Comparison of ENCODE assay signal across 8 cellular contexts in the genomic region with DNA sequence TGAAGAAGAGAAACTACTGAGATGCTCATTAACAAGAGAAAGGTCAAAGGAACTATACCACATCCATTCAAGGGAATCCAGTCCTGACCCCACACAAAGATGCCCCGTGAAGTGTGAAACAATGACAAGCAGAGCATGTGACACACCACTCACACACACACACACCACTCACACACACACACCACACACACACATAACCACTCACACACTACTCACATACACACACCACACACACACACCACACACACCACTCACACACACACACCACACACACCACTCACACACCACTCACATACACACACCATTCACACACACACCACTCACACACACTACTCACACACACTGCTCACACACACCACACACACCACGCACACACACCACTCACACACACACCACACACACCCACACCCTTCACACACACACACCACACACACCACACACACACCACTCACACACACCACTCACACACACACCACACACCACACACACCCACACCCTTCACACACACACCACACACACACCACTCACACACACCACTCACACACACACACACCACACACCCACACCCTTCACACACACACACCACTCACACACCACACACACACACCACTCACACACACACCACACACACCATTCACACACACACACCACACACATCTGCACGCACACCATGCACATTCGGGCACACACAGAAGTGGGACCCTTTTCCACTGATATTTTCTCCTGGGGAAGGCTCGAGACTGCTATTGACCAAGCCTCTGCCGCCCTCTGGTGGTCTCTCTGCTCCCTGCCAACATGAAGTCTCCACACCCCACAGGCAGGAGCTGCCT. TPM values are rescaled to one million over a fixed set of nuclear protein-coding genes. Genes with fewer than 3 reads are reported as not detected.
DNase-seq lines count a peak whose midpoint lies in the region; TF ChIP-seq lines count a peak whose summit lies in the region.

No MANE protein-coding gene starts in this region.

- intact Hi-C loops in stomach (cut with DNase I; ENCODE audit: low total_unique reads) = loop anchor here (5.0 kb wide), 1 partner anchor 177 kb away; no protein-coding TSS in a partner anchor

- H3K14ac ChIP-seq in neuronal stem cell (ENCODE audit: low read length) = peak overlapping the region; percentile 97

- CTCF ChIA-PET in RWPE1 (lab: Yijun Ruan, JAX) = interaction anchor here (0.5 to 2.8 kb wide), 14 partner anchors 10 to 189 kb away, joined by 3 to 39 read pairs (median 3); no protein-coding TSS in a partner anchor

- no peak for TF ChIP-seq POLR2A in stomach (IDR thresholded peaks at IDR 0.05)

- no peak overlapping the region for H2BK5ac ChIP-seq in neuronal stem cell (ENCODE audit: low read length)

- TF ChIP-seq EP300 in stomach (IDR thresholded peaks at IDR 0.05) = no peak

- peak overlapping the region; percentile 68 for H4K91ac ChIP-seq in neuronal stem cell (ENCODE audit: low read depth, low read length, poor library complexity)

- H3K27me3 ChIP-seq in neuronal stem cell (ENCODE audit: control insufficient read depth in 3 of 3, insufficient read depth in 3 of 3, low read depth in 1 of 3, low read length in 3 of 3) (peaks cover 0 to 19% (median 3%) of the 10 kb centered on the region in 3 experiments), stomach (no peaks in the 10 kb centered on the region)

- peaks cover 6 to 9% of the 10 kb centered on the region in 2 donors for H3K4me1 ChIP-seq in neuronal stem cell (ENCODE audit: control insufficient read depth in 2 of 2, insufficient read depth in 1 of 2, low read depth in 1 of 2, low read length in 2 of 2)
- H3K4me1 ChIP-seq in stomach = peaks cover 0 to 17% (median 16%) of the 10 kb centered on the region in 4 donors

- WGBS in neuronal stem cell (ENCODE audit: extremely low coverage in 2 of 2, insufficient read length in 2 of 2, insufficient replicate concordance in 1 of 2), 2 donors = 100% methylated on average over 1 of the region's 6 CpGs; no CpG with 5 or more reads in 1 of the 2 donors
- WGBS in stomach, 5 donors = 33 to 43% (median 35%) methylated on average over 5 to 6 of the region's 6 CpGs

- peaks cover 5% of the 10 kb centered on the region for H3K79me1 ChIP-seq in neuronal stem cell (ENCODE audit: low read depth, low read length)

- peak overlapping the region; percentile 43 for H3K4ac ChIP-seq in neuronal stem cell (ENCODE audit: low read length)

- peak overlapping the region; percentile 94 for H3K23ac ChIP-seq in neuronal stem cell (ENCODE audit: low read depth, low read length, poor library complexity)

- H3K27ac ChIP-seq in KOPT-K1 (ENCODE audit: low read depth, low read length, poor library complexity, severe bottlenecking) (peak overlapping the region; percentile 62), RWPE1 (peak overlapping the region; percentile 55), neuronal stem cell (replicated peaks; ENCODE audit: low read length) (no peak overlapping the region), stomach (no peak overlapping the region)

- H2BK12ac ChIP-seq in neuronal stem cell (ENCODE audit: low read length) = peak overlapping the region; percentile 67

- no peak overlapping the region for H2BK15ac ChIP-seq in neuronal stem cell (ENCODE audit: low read length)

- peak; percentile 88 for TF ChIP-seq CTCF in RWPE1 (conservative IDR thresholded peaks at IDR 0.05; ENCODE audit: low read depth)
- peak; percentile 92 for TF ChIP-seq CTCF in fibroblast of the aortic adventitia (IDR thresholded peaks at IDR 0.05; ENCODE audit: insufficient read depth, low read length)
- TF ChIP-seq CTCF in stomach (IDR thresholded peaks at IDR 0.05) = peak in 5 of 7 experiments; percentile 83 to 92 (median 88)

- H3K4me3 ChIP-seq in fibroblast of the aortic adventitia (ENCODE audit: low read depth, low read length) (no peak overlapping the region), neuronal stem cell (ENCODE audit: low read length in 2 of 2) (peak overlapping the region in 1 of 2 donors; percentile 70), stomach (no peak overlapping the region)

- H3K36me3 ChIP-seq in KOPT-K1 (ENCODE audit: insufficient read depth, low read length) (peaks cover 16% of the 10 kb centered on the region), neuronal stem cell (replicated peaks in 1 of 2; ENCODE audit: control insufficient read depth in 2 of 2, insufficient read depth in 2 of 2, low read length in 2 of 2) (peaks cover 0 to 1% of the 10 kb centered on the region in 2 donors), stomach (peaks cover 24 to 83% (median 78%) of the 10 kb centered on the region in 4 donors)

- H2AFZ ChIP-seq in neuronal stem cell (ENCODE audit: low read length) = no peak overlapping the region

- H3K4me2 ChIP-seq in neuronal stem cell (ENCODE audit: insufficient read depth, low read length, poor library complexity, severe bottlenecking) = no peak overlapping the region

- H3K18ac ChIP-seq in neuronal stem cell (ENCODE audit: low read length) = peak overlapping the region; percentile 63

- H2BK120ac ChIP-seq in neuronal stem cell (ENCODE audit: low read depth, low read length) = no peak overlapping the region

- POLR2A ChIA-PET in RWPE1 (lab: Yijun Ruan, JAX; ENCODE audit: low non-redundant PET) = no interaction called here

- peak; percentile 87 for DNase-seq in D341Med (ENCODE audit: low spot score)
- DNase-seq in RWPE1 (ENCODE audit: low spot score) = peak; percentile 72
- peak; percentile 68 for DNase-seq in activated T-helper 1 cell treated with Interleukin-2 at 50 U/mL for 16 hours (ENCODE audit: low read depth)
- DNase-seq in fibroblast of the aortic adventitia (ENCODE audit: low read depth) = peak; percentile 85
- peak; percentile 82 for DNase-seq in neuronal stem cell (ENCODE audit: low spot score)
- DNase-seq in stomach = peak; percentile 89
- DNase-seq in cortex of kidney (lab: John Stamatoyannopoulos, UW) = no peak

- H3K9ac ChIP-seq in neuronal stem cell (ENCODE audit: low read depth, low read length, poor library complexity) = peak overlapping the region; percentile 76

- no peak overlapping the region for H2AK5ac ChIP-seq in neuronal stem cell (ENCODE audit: low read depth, low read length)

- H4K8ac ChIP-seq in neuronal stem cell (ENCODE audit: low read depth, low read length) = peak overlapping the region; percentile 97

- H3K9me3 ChIP-seq in KOPT-K1 (ENCODE audit: insufficient read depth, low read length, poor library complexity, severe bottlenecking) (peaks cover 9% of the 10 kb centered on the region), neuronal stem cell (replicated peaks in 1 of 2; ENCODE audit: control insufficient read depth in 2 of 2, insufficient read depth in 1 of 2, low read depth in 1 of 2, low read length in 2 of 2) (peaks cover 0 to 7% of the 10 kb centered on the region in 2 donors), stomach (no peaks in the 10 kb centered on the region)

RNA-seq across cellular contexts. Expression of a gene that starts 32.0 kb away (rescaled TPM):
- total RNA-seq in fibroblast of the aortic adventitia (ENCODE audit: low replicate concordance) (120 and 151 TPM in 2 replicates), stomach (100 to 1,000 TPM in 2 of 5 donors, 10 to 100 TPM in 3; 25.1 to 137 (median 87.9) TPM)
- 7.3 TPM for polyA plus RNA-seq in neuronal stem cell (2013, experiment 1 of 2)
- polyA plus RNA-seq in neuronal stem cell (2013, experiment 2 of 2) = 6.4 TPM
- 100 to 1,000 TPM; 103 to 174 (median 103) TPM for polyA plus RNA-seq in stomach

RNA-seq across cellular contexts. Expression of a gene that starts 32.1 kb away (rescaled TPM):
- total RNA-seq in fibroblast of the aortic adventitia (ENCODE audit: low replicate concordance) (16.4 and 16.8 TPM in 2 replicates), stomach (10 to 100 TPM in 4 of 5 donors, 1 to 10 TPM in 1; 6.4 to 59.4 (median 25.3) TPM)
- polyA plus RNA-seq in neuronal stem cell (2013, experiment 1 of 2) = 16.7 TPM
- polyA plus RNA-seq in neuronal stem cell (2013, experiment 2 of 2) = 17.7 TPM
- 10 to 100 TPM; 35.1 to 69.5 (median 57.7) TPM for polyA plus RNA-seq in stomach

RNA-seq across cellular contexts. Expression of a gene that starts 54.9 kb away (rescaled TPM):
- total RNA-seq in fibroblast of the aortic adventitia (ENCODE audit: low replicate concordance) (4.0 and 5.2 TPM in 2 replicates), stomach (1 to 10 TPM in 2 of 5 donors, under 1 TPM in 2, not detected in 1; 0.29 to 4.1 (median 1.7) TPM)
- 7.9 TPM for polyA plus RNA-seq in neuronal stem cell (2013, experiment 1 of 2)
- 8.3 TPM for polyA plus RNA-seq in neuronal stem cell (2013, experiment 2 of 2)
- polyA plus RNA-seq in stomach = 1 to 10 TPM; 1.8 to 6.8 (median 3.2) TPM

RNA-seq across cellular contexts. Expression of a gene that starts 54.9 kb away (rescaled TPM):
- total RNA-seq in fibroblast of the aortic adventitia (ENCODE audit: low replicate concordance) (5.9 and 10.8 TPM in 2 replicates), stomach (10 to 100 TPM in 2 of 5 donors, 1 to 10 TPM in 3; 1.7 to 28.1 (median 8.7) TPM)
- 9.7 TPM for polyA plus RNA-seq in neuronal stem cell (2013, experiment 1 of 2)
- 10.2 TPM for polyA plus RNA-seq in neuronal stem cell (2013, experiment 2 of 2)
- 10 to 100 TPM in 1 of 3 donors, 1 to 10 TPM in 2; 5.2 to 12.1 (median 5.8) TPM for polyA plus RNA-seq in stomach

Comparison
In these comparisons a context has a peak if more than half of its experiments do, and no peak if none do; other contexts are left out.
1. H3K27ac ChIP-seq: peak in KOPT-K1 (single experiment) and RWPE1 (single experiment); none in neuronal stem cell (single experiment) and stomach (0 of 5).
2. Peak in every context shown above with its lines, with median percentiles within 50 percentile points of each other: CTCF ChIP-seq.